In the genomic region with DNA sequence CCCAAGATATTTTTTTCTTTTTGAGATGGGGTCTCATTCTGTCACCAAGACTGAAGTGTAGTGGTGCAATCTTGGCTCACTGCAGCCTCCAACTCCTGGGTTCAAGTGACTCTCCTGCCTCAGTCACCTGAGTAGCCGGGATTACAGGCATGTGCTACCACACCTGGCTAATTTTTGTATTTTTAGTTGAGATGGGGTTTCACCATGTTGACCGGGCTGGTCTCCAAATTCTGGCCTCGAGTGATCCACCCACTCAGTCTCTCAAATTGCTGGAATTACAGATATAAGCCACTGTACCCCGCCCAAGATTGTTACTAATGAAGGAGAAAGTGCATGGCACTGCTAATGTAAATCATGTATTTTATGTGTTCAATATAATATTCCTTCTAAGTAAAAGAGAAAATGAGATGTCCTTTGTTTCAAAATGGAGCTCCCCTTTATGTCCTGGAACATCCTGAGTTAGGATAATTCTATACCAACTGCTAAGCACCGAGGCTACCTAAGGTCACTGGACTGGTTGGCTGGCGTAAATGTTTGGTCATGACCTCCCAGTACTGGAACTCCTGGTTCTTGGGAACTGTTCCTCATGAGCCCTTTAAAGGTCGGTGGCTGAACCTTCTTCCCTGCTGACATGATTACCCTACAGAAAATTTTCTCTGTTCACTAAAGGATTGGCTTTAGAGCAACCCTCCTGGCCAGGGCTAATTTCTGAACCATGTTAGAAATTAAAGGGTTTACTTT, we compare ENCODE assay signal across 18 cellular contexts. TPM values are rescaled to one million over a fixed set of nuclear protein-coding genes. Genes with fewer than 3 reads are reported as not detected.
DNase-seq lines count a peak whose midpoint lies in the region; ATAC-seq and TF ChIP-seq lines count a peak whose summit lies in the region.
"Had no signal": no experiment of that assay in that cellular context is flagged by ENCODE, and none has a peak within 500 bp of the region (broad histone marks: within the 10 kb centered on the region; RNA-seq: fewer than 3 reads in every experiment).

No MANE protein-coding gene starts in this region.

- no peaks in the 10 kb centered on the region for H3K27me3 Mint-ChIP-seq in type B pancreatic cell

- TF ChIP-seq CTCF in C4-2B (conservative IDR thresholded peaks at IDR 0.05) (no peak), LNCaP clone FGC (IDR thresholded peaks at IDR 0.05; ENCODE audit: control insufficient read depth, extremely low read depth, insufficient read depth) (no peak), type B pancreatic cell (conservative IDR thresholded peaks at IDR 0.05) (no peak)

- H3K4me1 Mint-ChIP-seq in type B pancreatic cell (ENCODE audit: unreplicated experiment): peaks cover 4% of the 10 kb centered on the region

- H3K36me3 Mint-ChIP-seq in type B pancreatic cell: peaks cover 3% of the 10 kb centered on the region
- H3K36me3 Mint-ChIP-seq: CD4-positive, CD25-positive, alpha-beta regulatory T cell; CD8-positive, alpha-beta T cell had no signal

- peak; percentile 31 for ATAC-seq in Right ventricle myocardium superior (ENCODE audit: poor library complexity)
- peak; percentile 40 for ATAC-seq in left lobe of liver
- no peak for ATAC-seq in HG02759 (IDR thresholded peaks at IDR 0.05; ENCODE audit: unreplicated experiment)
- ATAC-seq: A549; CD8-positive, alpha-beta T cell had no signal

- H3K36me3 ChIP-seq in H7 (replicated peaks; ENCODE audit: control insufficient read depth, insufficient read depth, low read length): no peaks in the 10 kb centered on the region

- H3K4me3 ChIP-seq in LNCaP clone FGC (ENCODE audit: low read depth, low read length): no peak overlapping the region
- H3K4me3 ChIP-seq in H7 (ENCODE audit: insufficient read depth, low read depth, low read length): no peak overlapping the region
- H3K4me3 ChIP-seq: A549, GM23248, HAP-1 had no signal

- H3K4me3 Mint-ChIP-seq in type B pancreatic cell: no peak overlapping the region
- H3K4me3 Mint-ChIP-seq: CD4-positive, CD25-positive, alpha-beta regulatory T cell; CD8-positive, alpha-beta T cell; HFFc6 had no signal

- no peak for DNase-seq in Right ventricle myocardium superior
- no peak for DNase-seq in cardiac septum (ENCODE audit: low spot score)
- DNase-seq in LNCaP clone FGC (ENCODE audit: low read depth): peak; percentile 33
- DNase-seq in left lobe of liver (ENCODE audit: low spot score): no peak
- DNase-seq in type B pancreatic cell (ENCODE audit: extremely low spot score, unreplicated experiment): no peak
- DNase-seq in H7: no peak
- DNase-seq: 8988T; Caco-2; CD4-positive, CD25-positive, alpha-beta regulatory T cell; CD8-positive, alpha-beta T cell; DMS153; DND-41; GM23248; HFFc6 had no signal

- H3K27me3 ChIP-seq in H7 (ENCODE audit: control insufficient read depth, insufficient read depth, low read length): no peaks in the 10 kb centered on the region

- no peak overlapping the region for H3K27ac Mint-ChIP-seq in type B pancreatic cell
- H3K27ac Mint-ChIP-seq: CD8-positive, alpha-beta T cell; HFFc6 had no signal

- intact Hi-C loops in Right ventricle myocardium superior (cut with DNase I): no loop called here
- intact Hi-C loops in cardiac septum (cut with DNase I): no loop called here

- H3K27ac ChIP-seq in C4-2B: peak overlapping the region; percentile 61; the same call in 1 of the 2 replicates
- H3K27ac ChIP-seq: GM23248 had no signal

- peaks cover 4% of the 10 kb centered on the region for H3K9me3 Mint-ChIP-seq in type B pancreatic cell

RNA-seq across cellular contexts. Expression of a gene that starts 59.9 kb away (rescaled TPM):
- total RNA-seq in Right ventricle myocardium superior: 0.48 TPM
- total RNA-seq in cardiac septum: 1.5 TPM
- total RNA-seq in left lobe of liver: 0.73 TPM
- total RNA-seq in type B pancreatic cell (ENCODE audit: low replicate concordance): 10.0 and 18.2 TPM in 2 replicates
- total RNA-seq in H7 (2014; rRNA removed; shearing (Covaris generic)): 4.1 and 5.7 TPM in 2 replicates
- total RNA-seq: CD8-positive, alpha-beta T cell; GM23248; HFFc6 had no signal
